ENCODE assay signal across 19 cellular contexts in the genomic region with DNA sequence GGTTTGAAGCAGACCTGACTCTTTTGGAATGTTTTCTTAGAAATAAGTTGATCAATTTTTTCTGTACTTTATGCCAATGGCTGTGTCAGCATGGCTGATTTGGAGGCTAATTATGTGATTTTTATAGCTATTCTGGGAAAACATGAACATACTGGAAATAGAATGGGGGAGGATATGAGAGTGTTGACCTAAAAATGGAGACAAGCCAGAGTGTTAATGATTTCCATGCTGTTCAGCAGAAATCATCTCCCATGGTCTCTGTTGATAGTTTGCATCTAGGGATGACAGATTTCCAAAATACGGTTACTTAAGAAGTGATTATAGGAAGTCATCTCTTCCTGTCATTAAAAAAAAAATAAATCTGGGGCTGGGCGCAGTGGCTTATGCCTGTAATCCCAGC. TPM values are rescaled to one million over a fixed set of nuclear protein-coding genes. Genes with fewer than 3 reads are reported as not detected.
DNase-seq lines count a peak whose midpoint lies in the region.
"Had no signal": no experiment of that assay in that cellular context is flagged by ENCODE, and none has a peak within 500 bp of the region (broad histone marks: within the 10 kb centered on the region; RNA-seq: fewer than 3 reads in every experiment).

No MANE protein-coding gene starts in this region.

- no peak overlapping the region for H2AFZ ChIP-seq in mesenchymal stem cell (ENCODE audit: low read depth, low read length)
- H2AFZ ChIP-seq: GM23338 had no signal

- H3K4me2 ChIP-seq in mesenchymal stem cell (ENCODE audit: low read length, poor library complexity, severe bottlenecking): no peak overlapping the region
- H3K4me2 ChIP-seq: A549, BLaER1, GM23338 had no signal

- no peak overlapping the region for H3K4ac ChIP-seq in mesenchymal stem cell (ENCODE audit: low read depth in 1 of 2, low read length in 2 of 2)

- no peak overlapping the region for H2BK5ac ChIP-seq in mesenchymal stem cell (ENCODE audit: low read depth, low read length, poor library complexity, severe bottlenecking)

- 91% methylated on average over 1 of the region's 2 CpGs for WGBS in mesenchymal stem cell

- no peak overlapping the region for H3K14ac ChIP-seq in mesenchymal stem cell (ENCODE audit: low read length in 2 of 2)

- no peaks in the 10 kb centered on the region for H3K4me1 ChIP-seq in mesenchymal stem cell (ENCODE audit: control insufficient read depth, insufficient read depth, low read depth, low read length)
- H3K4me1 ChIP-seq: A549, BLaER1, Caco-2 had no signal

- H3K79me1 ChIP-seq in mesenchymal stem cell (replicated peaks; ENCODE audit: low read length, poor library complexity, severe bottlenecking): no peaks in the 10 kb centered on the region

- no peak overlapping the region for H4K8ac ChIP-seq in mesenchymal stem cell (ENCODE audit: low read length)

- H3K27me3 ChIP-seq in mesenchymal stem cell (ENCODE audit: control insufficient read depth in 1 of 2, insufficient read depth in 1 of 2, low read length in 2 of 2): no peaks in the 10 kb centered on the region
- H3K27me3 ChIP-seq: BLaER1 had no signal

- no peak overlapping the region for H3K4me3 ChIP-seq in mesenchymal stem cell (ENCODE audit: insufficient read depth in 1 of 2, low read depth in 1 of 2, low read length in 2 of 2)
- H3K4me3 ChIP-seq: A549, BLaER1, GM12878, GM23338 had no signal

- H3K23ac ChIP-seq in mesenchymal stem cell (ENCODE audit: low read length in 2 of 2): no peak overlapping the region

- no peaks in the 10 kb centered on the region for H3K36me3 ChIP-seq in mesenchymal stem cell (ENCODE audit: control insufficient read depth in 1 of 2, insufficient read depth in 2 of 2, low read depth in 1 of 2, low read length in 2 of 2)
- H3K36me3 ChIP-seq: BLaER1 had no signal

- H2BK120ac ChIP-seq in mesenchymal stem cell (ENCODE audit: low read depth, low read length): no peak overlapping the region

- DNase-seq in Ammon's horn (ENCODE audit: low spot score) (peak; percentile 13), fibroblast of gingiva (ENCODE audit: low read depth) (peak; percentile 5), mesenchymal stem cell (no peak), hippocampal formation (lab: John Stamatoyannopoulos, UW) (no peak), NCI-H510A (lab: John Stamatoyannopoulos, UW) (no peak)
- DNase-seq in stimulated activated naive CD4-positive, alpha-beta T cell treated with Interleukin-2 at 50 U/mL for 16 hours (lab: John Stamatoyannopoulos, UW): no peak
- DNase-seq: 8988T; ACHN; Caco-2; CD4-positive, CD25-positive, alpha-beta regulatory T cell; CD8-positive, alpha-beta T cell; DMS153; DND-41; H9 had no signal

- H2AK5ac ChIP-seq in mesenchymal stem cell (ENCODE audit: low read length, severe bottlenecking): no peak overlapping the region

- H3K9ac ChIP-seq in mesenchymal stem cell (ENCODE audit: low read length): peak overlapping the region; percentile 8
- H3K9ac ChIP-seq: BLaER1 had no signal

- no peaks in the 10 kb centered on the region for H3K9me3 ChIP-seq in mesenchymal stem cell (ENCODE audit: control insufficient read depth, low read length)
- H3K9me3 ChIP-seq: A549, Caco-2 had no signal

- no peak overlapping the region for H3K27ac ChIP-seq in mesenchymal stem cell (ENCODE audit: low read length, poor library complexity, severe bottlenecking)
- H3K27ac ChIP-seq: A549, BLaER1, C4-2B had no signal

- no peak overlapping the region for H2BK12ac ChIP-seq in mesenchymal stem cell (ENCODE audit: low read length in 2 of 2)

- H2BK15ac ChIP-seq in mesenchymal stem cell (ENCODE audit: low read depth, poor library complexity, severe bottlenecking): no peak overlapping the region

- H3K18ac ChIP-seq in mesenchymal stem cell (ENCODE audit: low read depth in 1 of 2, low read length in 2 of 2): no peak overlapping the region

- H4K91ac ChIP-seq in mesenchymal stem cell (ENCODE audit: low read length): no peak overlapping the region

RNA-seq across cellular contexts. Expression of gene DMTF1, which starts 32.7 kb away (rescaled TPM):
- polyA plus RNA-seq in mesenchymal stem cell (2013, experiment 1 of 2): 36.8 TPM
- polyA plus RNA-seq in mesenchymal stem cell (2013, experiment 2 of 2): 34.2 TPM

Comparison
In these comparisons a context has a peak if more than half of its experiments do, and no peak if none do; other contexts are left out.
1. DNase-seq: peak in Ammon's horn (single experiment) and fibroblast of gingiva (single experiment); none in mesenchymal stem cell (single experiment), hippocampal formation (0 of 2), NCI-H510A (single experiment) and stimulated activated naive CD4-positive, alpha-beta T cell treated with Interleukin-2 at 50 U/mL for 16 hours (single experiment).